21 cellular contexts compared by ENCODE assay signal in the genomic region with DNA sequence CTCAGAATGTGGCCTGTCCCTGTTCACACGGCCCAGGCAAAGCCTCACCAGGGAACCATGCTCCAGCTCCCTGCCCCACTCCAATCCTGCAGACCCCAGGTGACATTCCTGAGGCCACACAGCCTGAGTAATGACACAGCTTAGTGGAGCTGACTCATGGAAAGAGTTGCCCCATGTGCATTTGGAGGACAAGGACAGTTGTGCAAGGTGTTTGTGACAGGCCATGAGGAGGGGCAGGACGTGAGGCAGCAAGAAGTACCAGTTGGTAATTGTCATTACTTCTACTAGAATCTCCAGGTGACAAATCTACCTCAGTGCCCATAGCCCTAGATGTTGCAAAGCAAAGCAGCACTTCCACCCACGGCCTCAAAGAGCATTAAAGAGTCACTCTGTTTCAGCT. TPM values are rescaled to one million over a fixed set of nuclear protein-coding genes. Genes with fewer than 3 reads are reported as not detected.
"Had no signal": no experiment of that assay in that cellular context is flagged by ENCODE, and none has a peak within 500 bp of the region (broad histone marks: within the 10 kb centered on the region; RNA-seq: fewer than 3 reads in every experiment).

No MANE protein-coding gene starts in this region.

- ATAC-seq: activated CD8-positive, alpha-beta T cell treated with anti-CD3 and anti-CD28 coated beads, Interleukin-2, amount 10 ng/mL, durations not matched to agents 7 days and 5 days; foreskin keratinocyte; natural killer cell treated with Interleukin-12 subunit alpha and Interleukin-12 subunit beta and Interleukin-15 and Interleukin-18, amount 100 ng/mL, for 72 hours; stimulated activated naive CD8-positive, alpha-beta T cell treated with anti-CD3 and anti-CD28 coated beads, Interleukin-15, Interleukin-2, amounts not matched to agents 100 U/mL and 50 U/mL, for 24 hours; WTC11 had no signal

- DNase-seq: activated CD4-positive, alpha-beta T cell treated with anti-CD3 and anti-CD28 coated beads, Interleukin-2, amount 10 ng/mL, durations not matched to agents 24 days and 14 days; activated CD8-positive, alpha-beta memory T cell treated with anti-CD3 and anti-CD28 coated beads, Interleukin-2, amount 50 U/mL, for 4 hours; activated CD8-positive, alpha-beta T cell treated with anti-CD3 and anti-CD28 coated beads, Interleukin-2, amount 10 ng/mL, durations not matched to agents 7 days and 5 days; activated effector memory CD4-positive, alpha-beta T cell treated with anti-CD3 and anti-CD28 coated beads, Interleukin-2, amount 50 U/mL, for 16 hours; activated T-cell treated with anti-CD3 and anti-CD28 coated beads, Interleukin-2, amount 50 U/mL, for 48 hours; foreskin keratinocyte; glutamatergic neuron; kidney glomerular epithelial cell; nucleus accumbens; stimulated activated CD4-positive, alpha-beta T cell treated with anti-CD3 and anti-CD28 coated beads, Interleukin-4, amount 100 ng/mL, for 4 hours; stimulated activated CD8-positive, alpha-beta memory T cell treated with anti-CD3 and anti-CD28 coated beads, Interleukin-4, amount 100 ng/mL, for 48 hours; stimulated activated naive CD8-positive, alpha-beta T cell treated with anti-CD3 and anti-CD28 coated beads, Interleukin-15, Interleukin-2, amounts not matched to agents 100 U/mL and 50 U/mL, for 24 hours; transverse colon had no signal

- H3K4me1 ChIP-seq: foreskin keratinocyte, transverse colon had no signal

- H3K9me3 ChIP-seq: transverse colon had no signal

- H3K4me3 ChIP-seq: skin epidermis, transverse colon had no signal

- H3K36me3 ChIP-seq: transverse colon had no signal

- H3K27ac ChIP-seq: foreskin keratinocyte, transverse colon had no signal

RNA-seq across cellular contexts. Expression of a gene that starts 15.2 kb away (rescaled TPM):
- total RNA-seq: activated CD4-positive, alpha-beta T cell treated with anti-CD3 and anti-CD28 coated beads, Interleukin-2, amount 10 ng/mL, durations not matched to agents 24 days and 14 days; activated CD8-positive, alpha-beta T cell treated with anti-CD3 and anti-CD28 coated beads, Interleukin-2, amount 10 ng/mL, durations not matched to agents 7 days and 5 days; cardiac septum; mesenteric fat pad; natural killer cell treated with Interleukin-12 subunit alpha and Interleukin-12 subunit beta and Interleukin-15 and Interleukin-18, amount 100 ng/mL, for 72 hours; posterior vena cava; T-helper 1 cell treated with Interleukin-12 subunit alpha and Interleukin-12 subunit beta and Interleukin-4 antibody, amounts not matched to agents 30 ng/mL and 1 ng/mL, for 36 hours; transverse colon; WTC11 had no signal

RNA-seq across cellular contexts. Expression of a gene that starts 26.9 kb away (rescaled TPM):
- total RNA-seq: activated CD4-positive, alpha-beta T cell treated with anti-CD3 and anti-CD28 coated beads, Interleukin-2, amount 10 ng/mL, durations not matched to agents 24 days and 14 days; activated CD8-positive, alpha-beta T cell treated with anti-CD3 and anti-CD28 coated beads, Interleukin-2, amount 10 ng/mL, durations not matched to agents 7 days and 5 days; cardiac septum; foreskin keratinocyte; mesenteric fat pad; natural killer cell treated with Interleukin-12 subunit alpha and Interleukin-12 subunit beta and Interleukin-15 and Interleukin-18, amount 100 ng/mL, for 72 hours; posterior vena cava; T-helper 1 cell treated with Interleukin-12 subunit alpha and Interleukin-12 subunit beta and Interleukin-4 antibody, amounts not matched to agents 30 ng/mL and 1 ng/mL, for 36 hours; transverse colon; WTC11 had no signal

RNA-seq across cellular contexts. Expression of a gene that starts 29.3 kb away (rescaled TPM):
- total RNA-seq: activated CD4-positive, alpha-beta T cell treated with anti-CD3 and anti-CD28 coated beads, Interleukin-2, amount 10 ng/mL, durations not matched to agents 24 days and 14 days; activated CD8-positive, alpha-beta T cell treated with anti-CD3 and anti-CD28 coated beads, Interleukin-2, amount 10 ng/mL, durations not matched to agents 7 days and 5 days; cardiac septum; foreskin keratinocyte; lower leg skin; mesenteric fat pad; natural killer cell treated with Interleukin-12 subunit alpha and Interleukin-12 subunit beta and Interleukin-15 and Interleukin-18, amount 100 ng/mL, for 72 hours; posterior vena cava; T-helper 1 cell treated with Interleukin-12 subunit alpha and Interleukin-12 subunit beta and Interleukin-4 antibody, amounts not matched to agents 30 ng/mL and 1 ng/mL, for 36 hours; transverse colon; WTC11 had no signal
- polyA plus RNA-seq: foreskin keratinocyte had no signal
